Comparison of ENCODE assay signal across 1 cellular context in genomic region chr20:23019403-23019802, GRCh38.
A peak's percentile ranks its signal among the peaks of the same experiment; 100 is the strongest.
TF ChIP-seq lines count a peak whose summit lies in the region.

No MANE protein-coding gene starts in this region.

TF ChIP-seq in HepG2, 621 proteins besides CTCF, POLR2A, EP300 and RAD21:
- TF ChIP-seq HIC2 (CRISPR knock-in tag; IDR thresholded peaks at IDR 0.05; ENCODE audit: low read depth): no peak
- no peak for TF ChIP-seq SIN3B (IDR thresholded peaks at IDR 0.05; ENCODE audit: low read length)
- no peak for TF ChIP-seq ZNF281 (CRISPR knock-in tag; IDR thresholded peaks at IDR 0.05; ENCODE audit: borderline replicate concordance)
- peak; percentile 14 to 31; a peak in 2 of 4 replicates for TF ChIP-seq MAFK (conservative IDR thresholded peaks at IDR 0.05 in 1 of 2, IDR thresholded peaks at IDR 0.05 in 1 of 2; ENCODE audit: low read length in 2 of 2)
